25 cellular contexts compared by ENCODE assay signal in the genomic region with DNA sequence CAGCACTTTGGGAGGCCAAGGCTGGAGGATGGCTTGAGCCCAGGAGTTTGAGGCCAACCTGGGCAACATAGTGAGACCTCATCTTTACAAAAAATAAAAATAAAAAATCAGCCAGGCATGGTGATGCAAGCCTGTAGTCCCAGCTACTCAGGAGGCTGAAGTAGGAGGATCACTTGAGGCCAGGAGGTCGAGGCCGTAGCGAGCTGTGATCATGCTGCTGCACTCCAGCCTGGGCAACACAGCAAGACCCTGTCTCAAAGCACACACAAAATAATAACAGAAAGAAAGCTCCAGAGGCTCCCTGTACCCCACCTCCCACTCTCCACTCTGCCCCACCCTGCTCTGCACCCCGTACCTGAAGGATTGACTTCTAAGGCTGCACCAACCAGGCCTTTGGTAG. TPM values are rescaled to one million over a fixed set of nuclear protein-coding genes. Genes with fewer than 3 reads are reported as not detected.
"Had no signal": no experiment of that assay in that cellular context is flagged by ENCODE, and none has a peak within 500 bp of the region (broad histone marks: within the 10 kb centered on the region; RNA-seq: fewer than 3 reads in every experiment).

No MANE protein-coding gene starts in this region.

RNA-seq across cellular contexts. Expression of a gene that starts 24.2 kb away (rescaled TPM):
- total RNA-seq: activated CD4-positive, alpha-beta memory T cell treated with anti-CD3 and anti-CD28 coated beads for 36 hours; activated CD4-positive, alpha-beta T cell treated with anti-CD3 and anti-CD28 coated beads for 36 hours; activated CD4-positive, alpha-beta T cell treated with anti-CD3 and anti-CD28 coated beads, Interleukin-2, amount 10 ng/mL, durations not matched to agents 24 days and 14 days; activated CD8-positive, alpha-beta memory T cell treated with anti-CD3 and anti-CD28 coated beads for 36 hours; activated CD8-positive, alpha-beta memory T cell treated with anti-CD3 and anti-CD28 coated beads, Interleukin-2, amount 10 ng/mL, durations not matched to agents 7 days and 5 days; activated CD8-positive, alpha-beta T cell treated with anti-CD3 and anti-CD28 coated beads, Interleukin-2, amount 10 ng/mL, durations not matched to agents 7 days and 5 days; activated naive CD4-positive, alpha-beta T cell treated with anti-CD3 and anti-CD28 coated beads for 36 hours; activated naive CD8-positive, alpha-beta T cell treated with anti-CD3 and anti-CD28 coated beads for 36 hours; activated T-helper 1 cell treated with anti-CD3 and anti-CD28 coated beads, Interleukin-12 subunit alpha, Interleukin-12 subunit beta, Interleukin-2, Interleukin-4 antibody, amounts not matched to agents 30 ng/mL and 10 ng/mL and 1 ng/mL, durations not matched to agents 14 hours and 24 hours and 36 hours; activated T-helper 2 cell treated with anti-CD3 and anti-CD28 coated beads, Interferon-gamma antibody, Interleukin-2, Interleukin-4, amounts not matched to agents 10 μg/mL and 5 μg/mL and 100 μg/mL, durations not matched to agents 14 hours and 24 hours and 36 hours; adrenal gland; aorta; body of pancreas; breast epithelium; cardiac muscle cell; colonic mucosa; dermis microvascular lymphatic vessel endothelial cell; endothelial cell of umbilical vein; esophagus squamous epithelium; fibroblast of lung; fibroblast of villous mesenchyme; gastroesophageal sphincter; glomerular endothelial cell; T-helper 17 cell had no signal
- polyA plus RNA-seq: cardiac muscle cell, endothelial cell of umbilical vein, esophagus, fibroblast of lung had no signal

RNA-seq across cellular contexts. Expression of a gene that starts 42.5 kb away (rescaled TPM):
- total RNA-seq: activated CD4-positive, alpha-beta memory T cell treated with anti-CD3 and anti-CD28 coated beads for 36 hours; activated CD4-positive, alpha-beta T cell treated with anti-CD3 and anti-CD28 coated beads for 36 hours; activated CD4-positive, alpha-beta T cell treated with anti-CD3 and anti-CD28 coated beads, Interleukin-2, amount 10 ng/mL, durations not matched to agents 24 days and 14 days; activated CD8-positive, alpha-beta memory T cell treated with anti-CD3 and anti-CD28 coated beads for 36 hours; activated CD8-positive, alpha-beta memory T cell treated with anti-CD3 and anti-CD28 coated beads, Interleukin-2, amount 10 ng/mL, durations not matched to agents 7 days and 5 days; activated CD8-positive, alpha-beta T cell treated with anti-CD3 and anti-CD28 coated beads, Interleukin-2, amount 10 ng/mL, durations not matched to agents 7 days and 5 days; activated naive CD4-positive, alpha-beta T cell treated with anti-CD3 and anti-CD28 coated beads for 36 hours; activated naive CD8-positive, alpha-beta T cell treated with anti-CD3 and anti-CD28 coated beads for 36 hours; activated T-helper 1 cell treated with anti-CD3 and anti-CD28 coated beads, Interleukin-12 subunit alpha, Interleukin-12 subunit beta, Interleukin-2, Interleukin-4 antibody, amounts not matched to agents 30 ng/mL and 10 ng/mL and 1 ng/mL, durations not matched to agents 14 hours and 24 hours and 36 hours; activated T-helper 2 cell treated with anti-CD3 and anti-CD28 coated beads, Interferon-gamma antibody, Interleukin-2, Interleukin-4, amounts not matched to agents 10 μg/mL and 5 μg/mL and 100 μg/mL, durations not matched to agents 14 hours and 24 hours and 36 hours; cardiac muscle cell; dermis microvascular lymphatic vessel endothelial cell; endothelial cell of umbilical vein; glomerular endothelial cell; T-helper 17 cell had no signal
